ENCODE assay signal across 8 cellular contexts in the genomic region with DNA sequence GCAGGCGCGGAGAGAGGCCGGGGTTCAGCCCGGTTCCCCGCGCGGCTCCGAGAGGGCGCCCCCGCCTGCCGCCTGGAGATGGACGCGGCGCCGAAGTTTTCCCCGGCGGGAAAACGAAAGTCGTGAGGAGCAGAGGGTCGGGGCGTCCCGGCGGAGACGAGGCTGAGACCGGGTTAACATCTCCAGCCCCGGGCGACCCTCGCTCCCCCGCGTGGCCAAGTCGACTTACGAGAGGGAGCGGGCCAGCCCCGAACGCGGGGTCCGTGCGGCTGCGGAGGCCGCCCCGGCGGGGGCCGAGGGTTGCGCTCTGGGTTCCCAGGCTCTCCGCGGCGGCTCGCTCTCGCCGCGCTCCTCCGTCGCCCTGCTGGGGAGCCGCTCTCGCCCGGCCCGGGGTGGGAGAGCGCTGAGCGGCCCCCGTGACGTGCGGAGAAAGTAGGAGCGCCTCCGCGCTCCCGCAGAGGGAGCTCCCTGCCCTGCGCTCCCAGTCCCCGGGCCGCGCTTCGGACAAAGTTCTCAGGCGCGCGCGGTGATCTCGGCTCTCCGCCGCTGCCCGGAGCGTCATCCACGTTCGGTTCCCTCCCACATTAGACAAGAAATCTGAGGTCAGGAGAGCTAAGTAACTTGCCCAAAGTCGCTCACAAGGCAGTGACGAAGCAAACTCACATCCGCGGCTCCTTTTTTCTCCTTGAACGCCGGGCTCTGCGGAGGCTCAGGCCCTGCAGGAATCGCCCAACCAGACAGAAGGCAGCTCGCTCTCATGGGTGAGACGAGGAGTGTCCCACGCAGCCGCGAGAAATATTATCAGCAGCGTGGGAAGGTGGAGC. TPM values are rescaled to one million over a fixed set of nuclear protein-coding genes. Genes with fewer than 3 reads are reported as not detected.
A peak's percentile ranks its signal among the peaks of the same experiment; 100 is the strongest.
DNase-seq lines count a peak whose midpoint lies in the region; ATAC-seq and TF ChIP-seq lines count a peak whose summit lies in the region.

No MANE protein-coding gene starts in this region.

- peak; percentile 41 for DNase-seq in AG09309 (ENCODE audit: low read depth)
- peak; percentile 72 for DNase-seq in RWPE1 (ENCODE audit: low spot score)
- peak; percentile 75 for DNase-seq in Right ventricle myocardium inferior (ENCODE audit: missing footprints)
- no peak for DNase-seq in omental fat pad (ENCODE audit: low spot score)
- peak; percentile 70 for DNase-seq in ureter (ENCODE audit: low spot score)

- intact Hi-C loops in Right ventricle myocardium inferior (cut with DNase I): loop anchor here (10.0 kb wide), 1 partner anchor 281 kb away; a partner anchor contains a TSS

- peak overlapping the region; percentile 91 for H3K27ac Mint-ChIP-seq in activated naive CD8-positive, alpha-beta T cell

- H3K4me3 Mint-ChIP-seq in activated naive CD8-positive, alpha-beta T cell: peak overlapping the region; percentile 91

- H3K27me3 Mint-ChIP-seq in activated naive CD8-positive, alpha-beta T cell: no peaks in the 10 kb centered on the region

- peak; percentile 5 for TF ChIP-seq CTCF in AG09309 (IDR thresholded peaks at IDR 0.05; ENCODE audit: control insufficient read depth, insufficient read depth, low read depth, low read length, missing control alignments)
- peak; percentile 47 for TF ChIP-seq CTCF in RWPE1 (conservative IDR thresholded peaks at IDR 0.05; ENCODE audit: low read depth)
- TF ChIP-seq CTCF in omental fat pad (IDR thresholded peaks at IDR 0.05): no peak

- peak overlapping the region; percentile 87 for H3K27ac ChIP-seq in RWPE1

- H3K4me3 ChIP-seq in AG09309 (ENCODE audit: control insufficient read depth, low read depth, low read length): peak overlapping the region; percentile 81

- POLR2A ChIA-PET in RWPE1 (lab: Yijun Ruan, JAX; ENCODE audit: low non-redundant PET): interaction anchor here (0.6 to 1.0 kb wide), 2 partner anchors 178 to 183 kb away, joined by 3 read pairs; a partner anchor contains a TSS

- CTCF ChIA-PET in RWPE1 (lab: Yijun Ruan, JAX): interaction anchor here (0.6 to 1.5 kb wide), 8 partner anchors 12 to 780 kb away, joined by 3 to 8 read pairs (median 3); no protein-coding TSS in a partner anchor

- ATAC-seq in GM21390 (IDR thresholded peaks at IDR 0.05; ENCODE audit: unreplicated experiment) (peak; percentile 33), Right ventricle myocardium inferior (peak; percentile 58), omental fat pad (ENCODE audit: low FRiP score) (peak; percentile 63), GM21529 (IDR thresholded peaks at IDR 0.05; ENCODE audit: unreplicated experiment) (no peak)

- peaks cover 86% of the 10 kb centered on the region for H3K4me1 Mint-ChIP-seq in activated naive CD8-positive, alpha-beta T cell (ENCODE audit: low read depth)

- no peaks in the 10 kb centered on the region for H3K9me3 Mint-ChIP-seq in activated naive CD8-positive, alpha-beta T cell (ENCODE audit: low read depth)

- no peaks in the 10 kb centered on the region for H3K36me3 Mint-ChIP-seq in activated naive CD8-positive, alpha-beta T cell

RNA-seq across cellular contexts. Expression of a gene that starts 1.1 kb away (rescaled TPM):
- total RNA-seq in Right ventricle myocardium inferior (0.35 TPM), omental fat pad (1 to 10 TPM in 2 of 4 donors, under 1 TPM in 2; 0.69 to 2.2 (median 1.1) TPM), ureter (17.8 TPM)

Comparison
In these comparisons a context has a peak if more than half of its experiments do, and no peak if none do; other contexts are left out.
1. CTCF ChIP-seq: peak in AG09309 (single experiment) and RWPE1 (single experiment); none in omental fat pad (0 of 3).